Comparison of ENCODE assay signal across 8 cellular contexts in genomic region chr16:88533945-88534641, GRCh38. TPM values are rescaled to one million over a fixed set of nuclear protein-coding genes. Genes with fewer than 3 reads are reported as not detected.
DNase-seq lines count a peak whose midpoint lies in the region; ATAC-seq, FAIRE-seq and TF ChIP-seq lines count a peak whose summit lies in the region.

No MANE protein-coding gene starts in this region.

- peaks cover 8% of the 10 kb centered on the region; the same call in 1 of the 2 replicates for H3K79me2 ChIP-seq in PC-9 (ENCODE audit: low read depth)

- H3K9me2 ChIP-seq in PC-9 (ENCODE audit: insufficient read depth) = no peaks in the 10 kb centered on the region

- peaks cover 6% of the 10 kb centered on the region; the same call in 1 of the 2 replicates for H4K20me1 ChIP-seq in PC-9 (ENCODE audit: insufficient read depth)

- DNase-seq in PC-9 (peak; percentile 44 to 81), frontal cortex (ENCODE audit: low spot score in 2 of 2) (peak; percentile 98), osteocyte (ENCODE audit: extremely low spot score, unreplicated experiment) (peak; percentile 93), testis (peak; percentile 72), NCI-H146 (lab: John Stamatoyannopoulos, UW) (no peak)
- DNase-seq in activated gamma-delta T cell treated with anti-CD3 and anti-CD28 coated beads, Interleukin-2, amount 50 U/mL, for 16 hours (ENCODE audit: low read depth) = peak; percentile 65

- FAIRE-seq in frontal cortex (lab: Jason Lieb, UNC) = no peak

- H3K27me3 ChIP-seq in PC-9 (ENCODE audit: insufficient read depth, low read depth) = peaks cover under 1% of the 10 kb centered on the region; the same call in 1 of the 2 replicates
- H3K27me3 ChIP-seq in testis = no peaks in the 10 kb centered on the region

- CTCF ChIA-PET in PC-9 (lab: Charles Lee) = no interaction called here

- POLR2A ChIA-PET in PC-9 (lab: Charles Lee; ENCODE audit: unreplicated experiment) = no interaction called here

- H3K27ac ChIP-seq in PC-9 (no peak overlapping the region), testis (no peak overlapping the region)

- H3K4me1 ChIP-seq in PC-9 (replicated peaks; ENCODE audit: insufficient read depth) = peaks cover 6% of the 10 kb centered on the region
- peaks cover 38% of the 10 kb centered on the region for H3K4me1 ChIP-seq in testis

- H3K27me3 Mint-ChIP-seq in osteocyte (ENCODE audit: unreplicated experiment) = peaks cover 11% of the 10 kb centered on the region

- TF ChIP-seq POLR2A in testis (IDR thresholded peaks at IDR 0.05) = no peak

- H3K36me3 ChIP-seq in PC-9 (ENCODE audit: low read depth) (no peaks in the 10 kb centered on the region), testis (ENCODE audit: low read depth, missing control alignments) (no peaks in the 10 kb centered on the region)

- H3K9me3 Mint-ChIP-seq in osteocyte (ENCODE audit: unreplicated experiment) = no peaks in the 10 kb centered on the region

- 0 out of 2 replicates have a peak overlapping the region, but pooled peaks have one; percentile 70 for H2AFZ ChIP-seq in PC-9

- intact Hi-C loops in PC-9 (cut with micrococcal nuclease; ENCODE audit: unreplicated experiment) (no loop called here), testis (cut with DNase I; ENCODE audit: low total_unique reads) (no loop called here)

- TF ChIP-seq CTCF in GM12875 (IDR thresholded peaks at IDR 0.05; ENCODE audit: borderline replicate concordance, insufficient read depth, low read depth, low read length) = 0 out of 2 replicates have a peak, but pooled peaks have one; percentile 13
- no peak for TF ChIP-seq CTCF in PC-9 (conservative IDR thresholded peaks at IDR 0.05)
- peak; percentile 17 for TF ChIP-seq CTCF in osteocyte (IDR thresholded peaks at IDR 0.05)
- no peak for TF ChIP-seq CTCF in testis (IDR thresholded peaks at IDR 0.05)

- no peaks in the 10 kb centered on the region for H3K36me3 Mint-ChIP-seq in osteocyte (ENCODE audit: unreplicated experiment)

- H3K4me3 Mint-ChIP-seq in osteocyte (ENCODE audit: unreplicated experiment) = no peak overlapping the region

- peak overlapping the region; percentile 81 for H3K4me3 ChIP-seq in GM12875 (ENCODE audit: low read depth, low read length)
- H3K4me3 ChIP-seq in PC-9 = peak overlapping the region; percentile 70
- H3K4me3 ChIP-seq in testis = peak overlapping the region; percentile 38 to 63

- peak; percentile 62 for ATAC-seq in HG02642 (IDR thresholded peaks at IDR 0.05; ENCODE audit: poor library complexity, unreplicated experiment)

- 22 to 43% methylated on average over 22 to 93 of the region's 113 CpGs for WGBS in testis, 2 donors

- H3F3A ChIP-seq in PC-9 (ENCODE audit: insufficient read depth, low read depth) = peaks cover 12% of the 10 kb centered on the region; the same call in 1 of the 2 replicates

- H3K4me2 ChIP-seq in PC-9 = 0 out of 2 replicates have a peak overlapping the region, but pooled peaks have one; percentile 53

- H3K27ac Mint-ChIP-seq in osteocyte (ENCODE audit: unreplicated experiment) = no peak overlapping the region

- peaks cover 12% of the 10 kb centered on the region for H3K4me1 Mint-ChIP-seq in osteocyte (ENCODE audit: unreplicated experiment)

- no TSS peak for BruUV-seq in PC-9 (replicated peaks; lab: Mats Ljungman, UMichigan)

- H3K9me3 ChIP-seq in PC-9 (ENCODE audit: insufficient read depth, low read depth) (no peaks in the 10 kb centered on the region), testis (no peaks in the 10 kb centered on the region)

RNA-seq across cellular contexts. Expression of gene ZC3H18, which starts 36.1 kb away (rescaled TPM):
- total RNA-seq in PC-9 (2021) (76.4 and 78.4 TPM in 2 replicates), frontal cortex (13.9 TPM), osteocyte (49.8 and 50.2 TPM in 2 replicates), testis (10 to 100 TPM; 53.8 to 63.7 TPM)
- polyA plus RNA-seq in testis (ENCODE audit: insufficient read depth, low read depth, low replicate concordance) = 59.6 TPM

Comparison
In these comparisons a context has a peak if more than half of its experiments do, and no peak if none do; other contexts are left out.
1. CTCF ChIP-seq: peak in GM12875 (single experiment) and osteocyte (single experiment); none in PC-9 (single experiment) and testis (0 of 3).
2. Peak in every context shown above with its lines, with median percentiles within 50 percentile points of each other: H3K4me3 ChIP-seq.